ENCODE assay signal across 1 cellular context in genomic region chr17:57993471-57994365, GRCh38.
TF ChIP-seq lines count a peak whose summit lies in the region.

No MANE protein-coding gene starts in this region.

TF ChIP-seq in WTC11, 78 proteins besides CTCF, POLR2A, EP300 and RAD21 (continued from another document):
- TF ChIP-seq ERG (CRISPR knock-in tag; IDR thresholded peaks at IDR 0.05) (0 out of 2 replicates have a peak, but pooled peaks have one; percentile 39), EMX1 (CRISPR knock-in tag; IDR thresholded peaks at IDR 0.05) (peak; percentile 77; the same call in 1 of the 2 replicates), GTF2I (CRISPR knock-in tag; conservative IDR thresholded peaks at IDR 0.05) (no peak), FOXP1 (CRISPR knock-in tag; IDR thresholded peaks at IDR 0.05; ENCODE audit: borderline replicate concordance) (no peak), MYBL2 (CRISPR knock-in tag; IDR thresholded peaks at IDR 0.05) (no peak), SMAD3 (CRISPR knock-in tag; IDR thresholded peaks at IDR 0.05; ENCODE audit: borderline replicate concordance) (no peak), ZNF121 (CRISPR knock-in tag; IDR thresholded peaks at IDR 0.05) (no peak), ZNF219 (CRISPR knock-in tag; IDR thresholded peaks at IDR 0.05; ENCODE audit: borderline replicate concordance) (no peak), ZNF671 (CRISPR knock-in tag; IDR thresholded peaks at IDR 0.05) (no peak)
TF ChIP-seq in WTC11: peak in this region for 4.
